10 cellular contexts compared by ENCODE assay signal in the genomic region with DNA sequence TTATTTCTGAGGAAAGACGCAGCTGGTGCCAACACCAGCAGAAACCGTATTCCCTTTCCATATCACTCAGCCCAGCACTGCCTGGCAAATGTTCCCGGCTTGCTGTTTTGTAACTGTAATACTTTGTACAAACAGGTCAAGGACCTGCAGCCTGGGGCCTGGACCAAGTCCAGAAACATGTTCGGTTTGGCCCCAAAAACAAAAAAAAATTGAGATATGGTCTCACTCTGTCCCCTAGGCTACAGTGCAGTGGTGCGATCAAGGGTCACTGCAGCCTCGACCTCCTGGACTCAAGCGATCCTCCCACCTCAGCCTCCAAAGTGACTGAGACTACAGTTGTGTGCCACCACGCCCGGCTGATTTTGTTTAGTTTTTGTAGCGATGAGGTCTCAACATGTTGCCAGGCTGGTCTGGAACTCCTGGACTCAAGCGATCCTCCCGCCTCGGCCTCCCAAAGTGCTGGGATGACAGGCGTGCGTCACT. TPM values are rescaled to one million over a fixed set of nuclear protein-coding genes. Genes with fewer than 3 reads are reported as not detected.
DNase-seq lines count a peak whose midpoint lies in the region; ATAC-seq, FAIRE-seq and TF ChIP-seq lines count a peak whose summit lies in the region.
"Had no signal": no experiment of that assay in that cellular context is flagged by ENCODE, and none has a peak within 500 bp of the region (broad histone marks: within the 10 kb centered on the region; RNA-seq: fewer than 3 reads in every experiment).

No MANE protein-coding gene starts in this region.

- H3K9me2 ChIP-seq in GM23248 (ENCODE audit: insufficient read depth), result no peaks in the 10 kb centered on the region

- no peaks in the 10 kb centered on the region for H4K20me1 ChIP-seq in GM23248 (ENCODE audit: insufficient read depth)

- peak overlapping the region; percentile 96 for H3K4me2 ChIP-seq in GM23248 (ENCODE audit: unreplicated experiment)

- TF ChIP-seq CTCF in VCaP (conservative IDR thresholded peaks at IDR 0.05) (no peak), fibroblast of villous mesenchyme (IDR thresholded peaks at IDR 0.05; ENCODE audit: insufficient read depth, low read depth, low read length) (no peak), gastrocnemius medialis (IDR thresholded peaks at IDR 0.05 in 4 of 5, conservative IDR thresholded peaks at IDR 0.05 in 1 of 5) (no peak), D721Med (IDR thresholded peaks at IDR 0.05; ENCODE audit: insufficient read depth, missing control alignments) (no peak)

- peaks cover 4% of the 10 kb centered on the region; the same call in 1 of the 2 replicates for H3F3A ChIP-seq in GM23248 (ENCODE audit: insufficient read depth)

- DNase-seq in GM23248 (no peak), fibroblast of villous mesenchyme (ENCODE audit: low read depth) (no peak), gastrocnemius medialis (no peak), KG1 (lab: John Stamatoyannopoulos, UW) (no peak), D721Med (ENCODE audit: insufficient read length, low spot score) (no peak), NCI-H1417 treated with DMSO at 0.1 percent for 48 hours (lab: John Stamatoyannopoulos, UW) (no peak)

- H3K27ac ChIP-seq in GM23248 (peak overlapping the region; percentile 36; the same call in 1 of the 2 replicates), VCaP (peak overlapping the region; percentile 80), gastrocnemius medialis (peak overlapping the region; percentile 70 to 99 (median 92))

- ATAC-seq in gastrocnemius medialis (no peak), HG03378 (IDR thresholded peaks at IDR 0.05; ENCODE audit: unreplicated experiment) (no peak)

- H2AFZ ChIP-seq in GM23248, result peak overlapping the region; percentile 83

- in situ Hi-C loops in GM23248 (cut with MboI) (no loop called here), gastrocnemius medialis (cut with MboI; ENCODE audit: low sequenced_read_pairs in 4 of 4) (no loop called here)

- peaks cover 56% of the 10 kb centered on the region for H3K79me2 ChIP-seq in GM23248 (ENCODE audit: insufficient read depth)

- peak overlapping the region; percentile 71 for H3K9ac ChIP-seq in GM23248

- H3K9me3 ChIP-seq in GM23248 (ENCODE audit: low read depth) (no peaks in the 10 kb centered on the region), gastrocnemius medialis (no peaks in the 10 kb centered on the region)

- peaks cover 17% of the 10 kb centered on the region for H3K4me1 ChIP-seq in GM23248 (ENCODE audit: insufficient read depth)
- H3K4me1 ChIP-seq in gastrocnemius medialis, result peaks cover 55 to 58% of the 10 kb centered on the region in 2 donors

- intact Hi-C loops in gastrocnemius medialis (cut with DNase I; ENCODE audit: low total_unique reads), result loop anchor here (5.0 kb wide), 2 partner anchors 403 to 442 kb away; partner anchors contain the start of genes RNPS1 and UQCC4

- TF ChIP-seq POLR2A in gastrocnemius medialis (IDR thresholded peaks at IDR 0.05), result no peak

- 48 to 52% methylated on average over 15 of the region's 15 CpGs for WGBS in GM23248 (ENCODE audit: low coverage in 1 of 2, low lambda C conversion rate in 2 of 2, missing lambda C conversion rate in 2 of 2), 2 experiments

- no peak for FAIRE-seq in D721Med (lab: Jason Lieb, UNC)
- FAIRE-seq: RCC 7860 had no signal

- H3K36me3 ChIP-seq in GM23248 (ENCODE audit: low read depth) (0 out of 2 replicates have a peak, but pooled peaks cover 7% of the 10 kb centered on the region), gastrocnemius medialis (peaks cover 0 to 22% of the 10 kb centered on the region in 2 donors)

- H3K27me3 ChIP-seq in GM23248 (replicated peaks; ENCODE audit: insufficient read depth), result no peaks in the 10 kb centered on the region
- no peaks in the 10 kb centered on the region for H3K27me3 ChIP-seq in gastrocnemius medialis

- H3K4me3 ChIP-seq in GM23248 (peak overlapping the region; percentile 97), fibroblast of villous mesenchyme (ENCODE audit: low read depth, low read length) (peak overlapping the region; percentile 97), gastrocnemius medialis (peak overlapping the region; percentile 56 to 99 (median 80))

RNA-seq across cellular contexts. Expression of gene HAGH, which starts 1.2 kb away (rescaled TPM):
- 48.4 and 76.5 TPM in 2 replicates for total RNA-seq in GM23248 (2014; rRNA removed; shearing (Covaris generic))
- 45.5 and 48.9 TPM in 2 replicates for polyA plus RNA-seq in GM23248 (2016; fragmentation: Nextera tagmentation; extraction: Ambion mirVana)
- total RNA-seq in fibroblast of villous mesenchyme (22.5 and 24.6 TPM in 2 replicates), gastrocnemius medialis (100 to 1,000 TPM; 216 to 440 (median 261) TPM)

RNA-seq across cellular contexts. Expression of gene FAHD1, which starts 1.6 kb away (rescaled TPM):
- 40.9 and 55.3 TPM in 2 replicates for total RNA-seq in GM23248 (2014; rRNA removed; shearing (Covaris generic))
- polyA plus RNA-seq in GM23248 (2016; fragmentation: Nextera tagmentation; extraction: Ambion mirVana), result 39.7 and 40.6 TPM in 2 replicates
- total RNA-seq in fibroblast of villous mesenchyme (51.8 and 63.8 TPM in 2 replicates), gastrocnemius medialis (10 to 100 TPM; 28.2 to 57.1 (median 49.1) TPM)

RNA-seq across cellular contexts. Expression of gene IGFALS, which starts 31.9 kb away (rescaled TPM):
- total RNA-seq in GM23248 (2014; rRNA removed; shearing (Covaris generic)), result 0.51 TPM in 1 of 2 replicates, not detected in the other
- not detected in 2 replicates for polyA plus RNA-seq in GM23248 (2016; fragmentation: Nextera tagmentation; extraction: Ambion mirVana)
- total RNA-seq in fibroblast of villous mesenchyme (under 0.01 TPM in 1 of 2 replicates, not detected in the other), gastrocnemius medialis (under 1 TPM in 2 of 4 donors, not detected in 2; 0.20 to 0.22 TPM)
- total RNA-seq: glomerular endothelial cell had no signal

RNA-seq across cellular contexts. Expression of gene NUBP2, which starts 42.7 kb away (rescaled TPM):
- 88.9 and 189 TPM in 2 replicates for total RNA-seq in GM23248 (2014; rRNA removed; shearing (Covaris generic))
- 64.3 and 66.4 TPM in 2 replicates for polyA plus RNA-seq in GM23248 (2016; fragmentation: Nextera tagmentation; extraction: Ambion mirVana)
- total RNA-seq in fibroblast of villous mesenchyme (54.8 and 78.0 TPM in 2 replicates), gastrocnemius medialis (100 to 1,000 TPM in 1 of 4 donors, 10 to 100 TPM in 3; 77.3 to 163 (median 80.7) TPM)

RNA-seq across cellular contexts. Expression of gene SPSB3, which starts 43.1 kb away (rescaled TPM):
- 35.3 and 50.2 TPM in 2 replicates for total RNA-seq in GM23248 (2014; rRNA removed; shearing (Covaris generic))
- polyA plus RNA-seq in GM23248 (2016; fragmentation: Nextera tagmentation; extraction: Ambion mirVana), result 35.1 and 35.6 TPM in 2 replicates
- total RNA-seq in fibroblast of villous mesenchyme (20.3 and 25.5 TPM in 2 replicates), gastrocnemius medialis (100 to 1,000 TPM in 1 of 4 donors, 10 to 100 TPM in 3; 86.2 to 161 (median 88.3) TPM)

Comparison
In these comparisons a context has a peak if more than half of its experiments do, and no peak if none do; other contexts are left out.
1. H3K27ac ChIP-seq: peak in every context shown above with its lines; median percentile 92 in gastrocnemius medialis; 80 in VCaP; 36 in GM23248.